Comparison of ENCODE assay signal across 5 cellular contexts in the genomic region with DNA sequence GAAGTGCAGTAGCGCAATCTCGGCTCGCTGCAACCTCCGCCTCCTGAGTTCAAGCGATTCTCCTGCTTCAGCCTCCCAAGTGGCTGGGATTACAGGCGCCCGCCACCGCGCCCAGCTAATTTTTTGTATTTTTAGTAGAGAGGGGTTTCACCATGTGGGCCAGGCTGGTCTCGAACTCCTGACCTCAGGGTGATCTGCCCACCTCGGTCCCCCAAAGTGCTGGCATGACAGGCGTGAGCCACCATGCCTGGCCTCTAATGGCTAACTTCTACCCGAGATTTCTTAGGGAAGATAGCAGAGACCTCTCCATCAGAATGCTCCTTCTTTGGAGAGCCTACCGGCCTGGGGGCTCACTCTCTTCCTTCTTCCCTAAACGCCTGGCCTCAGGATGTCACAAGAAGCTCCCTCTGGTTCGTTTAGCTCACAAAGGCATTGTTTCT. TPM values are rescaled to one million over a fixed set of nuclear protein-coding genes. Genes with fewer than 3 reads are reported as not detected.
A peak's percentile ranks its signal among the peaks of the same experiment; 100 is the strongest.
DNase-seq lines count a peak whose midpoint lies in the region; ATAC-seq and TF ChIP-seq lines count a peak whose summit lies in the region.
"Not testable (repeated sequence)": the region's sequence is repeated elsewhere in the genome, so short reads cannot be mapped to it uniquely, and the experiment has no call there.

No MANE protein-coding gene starts in this region.

- H3K36me3 ChIP-seq in trophoblast cell (ENCODE audit: control insufficient read depth in 1 of 2, insufficient read depth in 2 of 2, low read length in 2 of 2): peaks cover 16 to 20% of the 10 kb centered on the region in 2 experiments

- H3K4me2 ChIP-seq in trophoblast cell (ENCODE audit: low read length): peak overlapping the region; percentile 90

- H4K12ac ChIP-seq in trophoblast cell (ENCODE audit: low read depth, low read length): not testable (repeated sequence)

- H3K4me3 ChIP-seq in HFF-Myc (replicated peaks; ENCODE audit: low read depth, low read length): peak overlapping the region; percentile 83
- H3K4me3 ChIP-seq in iPS-18c (ENCODE audit: insufficient read depth, low read depth, low read length): peak overlapping the region; percentile 52; the same call in 1 of the 2 replicates
- not testable (repeated sequence) for H3K4me3 ChIP-seq in trophoblast cell (ENCODE audit: low read depth, low read length)

- not testable (repeated sequence) for H4K91ac ChIP-seq in trophoblast cell (ENCODE audit: low read depth, low read length)

- not testable (repeated sequence) for DNase-seq in HFF-Myc (ENCODE audit: extremely low read depth, low read depth); activated B cell treated with CpG ODN at 0.5 μM for 24 hours; central memory CD8-positive, alpha-beta T cell (ENCODE audit: low spot score in 2 of 2); trophoblast cell

- not testable (repeated sequence) for H3K9me3 ChIP-seq in iPS-18c (ENCODE audit: control insufficient read depth, insufficient read depth, low read length); trophoblast cell (ENCODE audit: insufficient read depth, low read depth, low read length)

- not testable (repeated sequence) for TF ChIP-seq CTCF in HFF-Myc (IDR thresholded peaks at IDR 0.05; ENCODE audit: low read depth, low read length, missing control alignments); activated B cell treated with CpG ODN at 0.5 μM for 24 hours (IDR thresholded peaks at IDR 0.05)

- not testable (repeated sequence) for H3K14ac ChIP-seq in trophoblast cell (ENCODE audit: low read length)

- not testable (repeated sequence) for H3K27me3 Mint-ChIP-seq in activated B cell treated with CpG ODN at 0.5 μM for 24 hours; central memory CD8-positive, alpha-beta T cell

- not testable (repeated sequence) for H3K9ac ChIP-seq in trophoblast cell (ENCODE audit: low read length)

- not testable (repeated sequence) for H3K23ac ChIP-seq in trophoblast cell (ENCODE audit: low read length)

- peaks cover 33% of the 10 kb centered on the region for H3K36me3 Mint-ChIP-seq in activated B cell treated with CpG ODN at 0.5 μM for 24 hours (ENCODE audit: low read depth)
- H3K36me3 Mint-ChIP-seq in central memory CD8-positive, alpha-beta T cell (ENCODE audit: insufficient read depth): peaks cover 28% of the 10 kb centered on the region

- not testable (repeated sequence) for H3K4ac ChIP-seq in trophoblast cell (ENCODE audit: low read depth, low read length)

- CTCF ChIA-PET in activated B cell treated with CpG ODN at 0.5 μM for 24 hours (lab: Charles Lee): interaction anchor here (0.7 to 1.5 kb wide), 5 partner anchors 11 to 317 kb away, joined by 3 to 5 read pairs (median 4); a partner anchor contains a TSS

- not testable (repeated sequence) for H4K8ac ChIP-seq in trophoblast cell (ENCODE audit: low read depth, low read length)

- not testable (repeated sequence) for H3K9me3 Mint-ChIP-seq in activated B cell treated with CpG ODN at 0.5 μM for 24 hours; central memory CD8-positive, alpha-beta T cell

- H2BK5ac ChIP-seq in trophoblast cell (ENCODE audit: low read depth, low read length, poor library complexity): not testable (repeated sequence)

- intact Hi-C loops in activated B cell treated with CpG ODN at 0.5 μM for 24 hours (cut with micrococcal nuclease): loop anchor here (1.0 kb wide), 1 partner anchor 318 kb away; a partner anchor contains a TSS

- peaks cover 10 to 18% of the 10 kb centered on the region in 2 experiments for H3K4me1 ChIP-seq in trophoblast cell (ENCODE audit: control insufficient read depth in 1 of 2, insufficient read depth in 2 of 2, low read length in 2 of 2)

- not testable (repeated sequence) for H3K79me1 ChIP-seq in trophoblast cell (ENCODE audit: low read length)

- H2BK120ac ChIP-seq in trophoblast cell (ENCODE audit: insufficient read depth, low read length, poor library complexity): not testable (repeated sequence)

- H3K27me3 ChIP-seq in trophoblast cell (ENCODE audit: insufficient read depth, low read length): not testable (repeated sequence)

- peak overlapping the region; percentile 93 for H3K27ac Mint-ChIP-seq in activated B cell treated with CpG ODN at 0.5 μM for 24 hours
- H3K27ac Mint-ChIP-seq in central memory CD8-positive, alpha-beta T cell (ENCODE audit: low read depth): peak overlapping the region; percentile 94

- H3K18ac ChIP-seq in trophoblast cell (ENCODE audit: low read length): not testable (repeated sequence)

- POLR2A ChIA-PET in activated B cell treated with CpG ODN at 0.5 μM for 24 hours (lab: Charles Lee): interaction anchor here (0.6 to 4.9 kb wide), 11 partner anchors 24 to 313 kb away, joined by 3 to 133 read pairs (median 6); a partner anchor contains a TSS

- H3K4me1 Mint-ChIP-seq in activated B cell treated with CpG ODN at 0.5 μM for 24 hours: peaks cover 21% of the 10 kb centered on the region
- peaks cover 26% of the 10 kb centered on the region for H3K4me1 Mint-ChIP-seq in central memory CD8-positive, alpha-beta T cell

- H3K27ac ChIP-seq in trophoblast cell (ENCODE audit: low read depth, low read length): not testable (repeated sequence)

- H3K79me2 ChIP-seq in trophoblast cell (ENCODE audit: control insufficient read depth, insufficient read depth, low read length, poor library complexity): not testable (repeated sequence)

- H2AFZ ChIP-seq in trophoblast cell (ENCODE audit: insufficient read depth, low read length, poor library complexity): not testable (repeated sequence)

- H3K4me3 Mint-ChIP-seq in activated B cell treated with CpG ODN at 0.5 μM for 24 hours: peak overlapping the region; percentile 95
- peak overlapping the region; percentile 81 for H3K4me3 Mint-ChIP-seq in central memory CD8-positive, alpha-beta T cell

- not testable (repeated sequence) for H2AK5ac ChIP-seq in trophoblast cell (ENCODE audit: low read length)

- not testable (repeated sequence) for ATAC-seq in activated B cell treated with CpG ODN at 0.5 μM for 24 hours (ENCODE audit: low read depth); central memory CD8-positive, alpha-beta T cell (replicated peaks; ENCODE audit: extremely low read depth, poor library complexity, severe bottlenecking)

- not testable (repeated sequence) for H2BK12ac ChIP-seq in trophoblast cell (ENCODE audit: low read length)

- no CpG with 5 or more reads among the region's 16 CpGs for WGBS in trophoblast cell (ENCODE audit: extremely low coverage, insufficient coverage, insufficient read length)

RNA-seq across cellular contexts. Expression of a gene that starts 1.5 kb away (rescaled TPM):
- 18.3 and 19.2 TPM in 2 replicates for total RNA-seq in activated B cell treated with CpG ODN at 0.5 μM for 24 hours
- polyA plus RNA-seq in trophoblast cell (2013): 104 and 109 TPM in 2 replicates

RNA-seq across cellular contexts. Expression of a gene that starts 14.7 kb away (rescaled TPM):
- 0.17 TPM in 1 of 2 replicates, not detected in the other for total RNA-seq in activated B cell treated with CpG ODN at 0.5 μM for 24 hours
- 0.08 and 0.12 TPM in 2 replicates for polyA plus RNA-seq in trophoblast cell (2013)

RNA-seq across cellular contexts. Expression of a gene that starts 33.4 kb away (rescaled TPM):
- total RNA-seq in activated B cell treated with CpG ODN at 0.5 μM for 24 hours: 49.9 and 58.4 TPM in 2 replicates
- polyA plus RNA-seq in trophoblast cell (2013): 39.4 and 40.1 TPM in 2 replicates

RNA-seq across cellular contexts. Expression of a gene that starts 36.6 kb away (rescaled TPM):
- total RNA-seq in activated B cell treated with CpG ODN at 0.5 μM for 24 hours: 23.7 and 30.4 TPM in 2 replicates
- 125 and 135 TPM in 2 replicates for polyA plus RNA-seq in trophoblast cell (2013)

RNA-seq across cellular contexts. Expression of a gene that starts 37.7 kb away (rescaled TPM):
- total RNA-seq in activated B cell treated with CpG ODN at 0.5 μM for 24 hours: 4.8 and 5.5 TPM in 2 replicates
- polyA plus RNA-seq in trophoblast cell (2013): 3.4 and 4.2 TPM in 2 replicates
